Comparison of ENCODE assay signal across 13 cellular contexts in the genomic region with DNA sequence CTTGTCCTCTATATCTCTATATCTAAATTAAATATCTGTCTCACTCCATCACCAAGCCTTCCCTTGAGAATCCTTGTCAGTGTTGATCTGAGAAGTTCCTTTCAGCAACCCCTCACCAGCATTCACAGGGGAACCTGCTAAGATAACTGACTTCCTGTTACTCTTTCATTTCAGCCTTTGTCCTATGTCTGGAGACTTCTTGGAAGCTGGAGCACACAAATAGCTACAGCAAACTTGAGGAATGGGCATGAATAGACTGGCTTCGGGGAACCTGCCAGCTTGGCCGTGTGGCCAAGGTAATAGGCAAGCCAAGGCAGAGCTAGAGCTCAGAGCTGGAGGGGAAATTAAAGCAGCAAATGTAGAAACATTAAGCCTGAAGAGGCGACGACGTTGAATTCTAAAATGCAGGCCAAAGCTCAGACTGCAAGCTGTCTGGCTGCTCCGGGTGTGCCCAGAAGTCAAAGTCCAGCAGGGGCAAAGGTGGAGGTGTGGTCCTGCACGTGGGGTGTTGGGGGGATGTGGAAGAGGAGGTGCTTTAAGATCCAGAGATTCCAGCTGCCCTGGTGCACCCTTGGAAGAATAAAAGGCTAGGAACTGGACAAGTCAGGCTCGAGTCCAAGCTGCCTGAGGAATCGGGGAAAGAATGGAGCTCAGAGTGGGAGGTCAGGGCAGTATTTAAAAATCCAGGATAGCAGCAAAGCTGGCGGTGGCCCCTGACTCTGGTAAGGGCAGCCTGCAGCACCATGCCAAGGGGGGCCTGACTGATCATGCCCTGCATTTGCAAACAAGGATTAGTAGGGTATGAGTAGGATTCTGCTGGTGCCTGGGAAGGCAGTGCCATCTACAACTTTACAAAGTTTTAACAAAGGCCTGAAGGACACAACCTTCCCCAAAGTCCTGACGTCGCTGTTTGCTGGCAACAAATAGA.
A peak's percentile ranks its signal among the peaks of the same experiment; 100 is the strongest.
DNase-seq lines count a peak whose midpoint lies in the region; ATAC-seq and TF ChIP-seq lines count a peak whose summit lies in the region.
"Had no signal": no experiment of that assay in that cellular context is flagged by ENCODE, and none has a peak within 500 bp of the region (broad histone marks: within the 10 kb centered on the region; RNA-seq: fewer than 3 reads in every experiment).

No MANE protein-coding gene starts in this region.

- H3K36me3 ChIP-seq in mesodermal cell (ENCODE audit: control insufficient read depth, insufficient read depth, low read length) (no peaks in the 10 kb centered on the region), suprapubic skin (no peaks in the 10 kb centered on the region)
- H3K36me3 ChIP-seq: cardiac muscle cell, tibial nerve had no signal

- no peaks in the 10 kb centered on the region for H3K4me1 Mint-ChIP-seq in activated CD4-positive, alpha-beta T cell treated with anti-CD3 and anti-CD28 coated beads for 36 hours

- WGBS in mesodermal cell (ENCODE audit: insufficient coverage in 2 of 2), 2 experiments, result 91 to 94% methylated on average over 12 of the region's 12 CpGs
- 61% methylated on average over 12 of the region's 12 CpGs for WGBS in suprapubic skin

- no peak overlapping the region for H3K27ac Mint-ChIP-seq in activated CD4-positive, alpha-beta T cell treated with anti-CD3 and anti-CD28 coated beads for 36 hours
- H3K27ac Mint-ChIP-seq: activated T-helper 1 cell treated with anti-CD3 and anti-CD28 coated beads, Interleukin-12 subunit alpha, Interleukin-12 subunit beta, Interleukin-2, Interleukin-4 antibody, amounts not matched to agents 30 ng/mL and 10 ng/mL and 1 ng/mL, durations not matched to agents 14 hours and 24 hours and 36 hours had no signal

- no peak for TF ChIP-seq EP300 in suprapubic skin (IDR thresholded peaks at IDR 0.05)

- DNase-seq in RWPE1 (ENCODE audit: low spot score), result no peak
- DNase-seq in dorsolateral prefrontal cortex, result peak in 2 of 10 donors; percentile 39 to 47
- DNase-seq in suprapubic skin (ENCODE audit: low spot score in 2 of 2), result no peak
- no peak for DNase-seq in NCI-H1105 treated with DMSO at 0.1 percent for 48 hours (lab: John Stamatoyannopoulos, UW)
- DNase-seq in NCI-H345 (lab: John Stamatoyannopoulos, UW), result no peak
- DNase-seq in NCI-H1417 (lab: John Stamatoyannopoulos, UW), result no peak
- no peak for DNase-seq in activated CD4-positive, alpha-beta T cell treated with anti-CD3 and anti-CD28 coated beads for 36 hours
- DNase-seq: activated CD4-positive, alpha-beta T cell treated with anti-CD3 and anti-CD28 coated beads for 48 hours had no signal

- no peak overlapping the region for H3K4me3 Mint-ChIP-seq in activated CD4-positive, alpha-beta T cell treated with anti-CD3 and anti-CD28 coated beads for 36 hours
- H3K4me3 Mint-ChIP-seq: activated T-helper 1 cell treated with anti-CD3 and anti-CD28 coated beads, Interleukin-12 subunit alpha, Interleukin-12 subunit beta, Interleukin-2, Interleukin-4 antibody, amounts not matched to agents 30 ng/mL and 10 ng/mL and 1 ng/mL, durations not matched to agents 14 hours and 24 hours and 36 hours had no signal

- no peaks in the 10 kb centered on the region for H3K27me3 Mint-ChIP-seq in activated CD4-positive, alpha-beta T cell treated with anti-CD3 and anti-CD28 coated beads for 36 hours

- no peaks in the 10 kb centered on the region for H3K36me3 Mint-ChIP-seq in activated CD4-positive, alpha-beta T cell treated with anti-CD3 and anti-CD28 coated beads for 36 hours (ENCODE audit: low read depth)

- intact Hi-C loops in dorsolateral prefrontal cortex (cut with DNase I), result no loop called here
- intact Hi-C loops in activated CD4-positive, alpha-beta T cell treated with anti-CD3 and anti-CD28 coated beads for 36 hours (cut with DNase I, micrococcal nuclease), result no loop called here

- H3K27ac ChIP-seq in RWPE1, result peak overlapping the region; percentile 99
- H3K27ac ChIP-seq in dorsolateral prefrontal cortex, result peak overlapping the region in 30 of 59 donors; percentile 3 to 70 (median 32)
- peak overlapping the region; percentile 6 for H3K27ac ChIP-seq in mesodermal cell (ENCODE audit: low read depth, low read length, severe bottlenecking)
- peak overlapping the region; percentile 87 for H3K27ac ChIP-seq in suprapubic skin
- H3K27ac ChIP-seq: cardiac muscle cell, KMS-11 had no signal

- POLR2A ChIA-PET in RWPE1 (lab: Yijun Ruan, JAX; ENCODE audit: low non-redundant PET), result no interaction called here
- POLR2A ChIA-PET in activated CD4-positive, alpha-beta T cell treated with anti-CD3 and anti-CD28 coated beads for 36 hours (lab: Charles Lee), result no interaction called here

- H3K27me3 ChIP-seq in dorsolateral prefrontal cortex (no peaks in the 10 kb centered on the region), suprapubic skin (no peaks in the 10 kb centered on the region)
- H3K27me3 ChIP-seq: cardiac muscle cell, tibial nerve had no signal

- H3K9me3 ChIP-seq in mesodermal cell (ENCODE audit: control insufficient read depth, low read length) (no peaks in the 10 kb centered on the region), suprapubic skin (no peaks in the 10 kb centered on the region)
- H3K9me3 ChIP-seq: tibial nerve had no signal

- CTCF ChIA-PET in RWPE1 (lab: Yijun Ruan, JAX), result interaction anchor here (0.6 to 0.8 kb wide), 2 partner anchors 58 to 320 kb away, joined by 3 read pairs; no protein-coding TSS in a partner anchor
- CTCF ChIA-PET in activated CD4-positive, alpha-beta T cell treated with anti-CD3 and anti-CD28 coated beads for 36 hours (lab: Charles Lee), result interaction anchor here (0.6 to 0.9 kb wide), 3 partner anchors 11 to 622 kb away, joined by 3 read pairs; no protein-coding TSS in a partner anchor

- TF ChIP-seq CTCF in RWPE1 (conservative IDR thresholded peaks at IDR 0.05; ENCODE audit: low read depth) (no peak), dorsolateral prefrontal cortex (IDR thresholded peaks at IDR 0.05 in 54 of 56, conservative IDR thresholded peaks at IDR 0.05 in 2 of 56; ENCODE audit: low read depth in 1 of 56, partially characterized antibody in 56 of 56) (no peak), suprapubic skin (IDR thresholded peaks at IDR 0.05) (no peak)

- TF ChIP-seq POLR2A in suprapubic skin (IDR thresholded peaks at IDR 0.05), result no peak

- H3K4me3 ChIP-seq in dorsolateral prefrontal cortex (peak overlapping the region in 1 of 59 donors; percentile 2), mesodermal cell (ENCODE audit: extremely low read depth, insufficient read depth, low read length, poor library complexity, severe bottlenecking) (no peak overlapping the region), suprapubic skin (no peak overlapping the region)
- H3K4me3 ChIP-seq: cardiac muscle cell, tibial nerve had no signal

- H3K9me3 Mint-ChIP-seq in activated CD4-positive, alpha-beta T cell treated with anti-CD3 and anti-CD28 coated beads for 36 hours (ENCODE audit: low read depth), result no peaks in the 10 kb centered on the region
- H3K9me3 Mint-ChIP-seq: activated T-helper 1 cell treated with anti-CD3 and anti-CD28 coated beads, Interleukin-12 subunit alpha, Interleukin-12 subunit beta, Interleukin-2, Interleukin-4 antibody, amounts not matched to agents 30 ng/mL and 10 ng/mL and 1 ng/mL, durations not matched to agents 14 hours and 24 hours and 36 hours had no signal

- H3K4me1 ChIP-seq in mesodermal cell (ENCODE audit: control insufficient read depth, insufficient read depth, low read length, poor library complexity, severe bottlenecking) (peaks cover 13% of the 10 kb centered on the region), suprapubic skin (peaks cover 22% of the 10 kb centered on the region)

- ATAC-seq in activated CD4-positive, alpha-beta T cell treated with anti-CD3 and anti-CD28 coated beads for 36 hours, result no peak

Comparison
In these comparisons a context has a peak if more than half of its experiments do, and no peak if none do; other contexts are left out.
1. H3K27ac ChIP-seq: peak in every context shown above with its lines; median percentile 99 in RWPE1; 87 in suprapubic skin; 32 in dorsolateral prefrontal cortex; 6 in mesodermal cell.